In the genomic region with DNA sequence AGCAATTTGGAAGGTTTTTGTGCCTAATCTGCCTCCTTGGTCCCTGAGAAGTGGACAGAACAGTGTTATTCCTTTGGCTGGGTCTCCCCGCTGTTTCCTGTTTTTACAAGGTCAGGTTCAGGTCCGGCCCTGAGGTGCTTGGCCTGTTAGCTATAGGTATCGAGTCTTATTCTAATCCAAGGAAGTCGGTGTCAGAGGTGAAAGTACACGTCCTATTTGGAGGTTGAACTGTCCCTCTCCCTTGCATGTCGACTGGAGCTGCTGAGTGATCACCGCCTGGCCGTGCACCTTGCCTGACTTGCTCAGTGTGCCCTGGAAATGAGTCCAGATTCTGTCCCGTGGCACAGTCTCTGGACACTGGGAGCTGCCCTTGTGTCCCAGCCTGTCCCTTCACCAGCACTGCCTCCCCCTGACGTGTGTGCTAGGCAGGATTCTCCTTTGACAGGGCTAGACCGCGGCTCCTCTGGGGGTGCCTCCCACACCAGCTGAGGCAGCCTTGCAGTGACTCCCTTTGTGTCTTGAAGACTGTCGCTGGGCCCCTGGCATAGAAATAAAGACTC, we compare ENCODE assay signal across 8 cellular contexts.
DNase-seq lines count a peak whose midpoint lies in the region; ATAC-seq lines count a peak whose summit lies in the region.

No MANE protein-coding gene starts in this region.

- peak overlapping the region in 1 of 2 donors; percentile 35 for H3K4me3 ChIP-seq in muscle layer of colon (ENCODE audit: low read depth in 1 of 2, low read length in 2 of 2)
- no peak overlapping the region for H3K4me3 ChIP-seq in urinary bladder (ENCODE audit: low read depth, low read length)

- H3K27ac Mint-ChIP-seq in activated naive CD4-positive, alpha-beta T cell treated with anti-CD3 and anti-CD28 coated beads, Interleukin-2, amount 50 U/mL, for 24 hours: peak overlapping the region; percentile 80

- H3K4me1 ChIP-seq in muscle layer of colon (ENCODE audit: insufficient read depth, low read length): peaks cover 66% of the 10 kb centered on the region
- H3K4me1 ChIP-seq in urinary bladder (ENCODE audit: insufficient read depth): peaks cover 6% of the 10 kb centered on the region

- peaks cover 6% of the 10 kb centered on the region for H3K36me3 Mint-ChIP-seq in activated naive CD4-positive, alpha-beta T cell treated with anti-CD3 and anti-CD28 coated beads, Interleukin-2, amount 50 U/mL, for 24 hours

- H3K4me3 Mint-ChIP-seq in activated naive CD4-positive, alpha-beta T cell treated with anti-CD3 and anti-CD28 coated beads, Interleukin-2, amount 50 U/mL, for 24 hours: peak overlapping the region; percentile 30

- H3K27me3 Mint-ChIP-seq in activated naive CD4-positive, alpha-beta T cell treated with anti-CD3 and anti-CD28 coated beads, Interleukin-2, amount 50 U/mL, for 24 hours: no peaks in the 10 kb centered on the region

- no peaks in the 10 kb centered on the region for H3K9me3 ChIP-seq in muscle layer of colon (ENCODE audit: low read length)

- H3K4me1 Mint-ChIP-seq in activated naive CD4-positive, alpha-beta T cell treated with anti-CD3 and anti-CD28 coated beads, Interleukin-2, amount 50 U/mL, for 24 hours: peaks cover 71% of the 10 kb centered on the region

- H3K36me3 ChIP-seq in muscle layer of colon (ENCODE audit: insufficient read depth, low read length): peaks cover 17% of the 10 kb centered on the region
- H3K36me3 ChIP-seq in urinary bladder (ENCODE audit: insufficient read depth): no peaks in the 10 kb centered on the region

- H3K9me3 Mint-ChIP-seq in activated naive CD4-positive, alpha-beta T cell treated with anti-CD3 and anti-CD28 coated beads, Interleukin-2, amount 50 U/mL, for 24 hours: no peaks in the 10 kb centered on the region

- H3K27ac ChIP-seq in muscle layer of colon (ENCODE audit: low read depth, low read length): peak overlapping the region; percentile 75
- peak overlapping the region; percentile 44 for H3K27ac ChIP-seq in urinary bladder (ENCODE audit: low read depth)

- 60% methylated on average over 13 of the region's 13 CpGs for WGBS in urinary bladder

- ATAC-seq in HG03378 (IDR thresholded peaks at IDR 0.05; ENCODE audit: unreplicated experiment): no peak

- peak overlapping the region; percentile 55 for H3K9ac ChIP-seq in muscle layer of colon (ENCODE audit: low read length)

- no peak for DNase-seq in activated naive CD4-positive, alpha-beta T cell (lab: John Stamatoyannopoulos, UW)
- peak; percentile 69 for DNase-seq in dermis blood vessel endothelial cell
- DNase-seq in SK-N-DZ (ENCODE audit: low spot score): no peak
- no peak for DNase-seq in NOMO-1 treated with DMSO at 0.1 percent for 48 hours (lab: John Stamatoyannopoulos, UW; ENCODE audit: unreplicated experiment)

- no peaks in the 10 kb centered on the region for H3K27me3 ChIP-seq in muscle layer of colon (ENCODE audit: control insufficient read depth in 1 of 2, insufficient read depth in 2 of 2, low read length in 2 of 2)
